19 cellular contexts compared by ENCODE assay signal in the genomic region with DNA sequence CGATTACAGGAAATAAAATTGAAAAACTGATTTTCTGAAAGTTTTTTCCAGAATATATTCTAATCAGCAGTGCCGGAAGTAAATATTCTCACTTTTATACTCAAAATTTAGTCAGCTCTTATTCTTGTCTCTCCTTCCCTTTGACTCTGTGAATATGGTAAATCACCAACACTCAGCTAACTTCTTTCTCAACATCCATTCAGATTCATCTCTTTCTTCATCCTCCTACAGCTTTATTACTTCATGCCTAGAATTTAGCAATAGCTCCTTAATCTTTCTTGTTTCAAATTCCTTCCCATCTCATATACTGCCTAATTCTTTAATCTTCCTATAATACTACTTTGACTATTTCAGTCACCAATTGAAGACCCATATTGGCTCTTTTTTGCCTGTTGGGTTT.
A peak's percentile ranks its signal among the peaks of the same experiment; 100 is the strongest.
DNase-seq lines count a peak whose midpoint lies in the region; ATAC-seq and TF ChIP-seq lines count a peak whose summit lies in the region.
"Had no signal": no experiment of that assay in that cellular context is flagged by ENCODE, and none has a peak within 500 bp of the region (broad histone marks: within the 10 kb centered on the region; RNA-seq: fewer than 3 reads in every experiment).

No MANE protein-coding gene starts in this region.

- no peaks in the 10 kb centered on the region for H3K9me1 ChIP-seq in IMR-90 (ENCODE audit: insufficient read depth, low read length)

- H4K91ac ChIP-seq in IMR-90 (ENCODE audit: insufficient read depth, low read depth, low read length) = no peak overlapping the region

- H3K79me1 ChIP-seq in IMR-90 (ENCODE audit: low read depth in 1 of 2, low read length in 2 of 2) = no peaks in the 10 kb centered on the region

- TF ChIP-seq CTCF in IMR-90 (conservative IDR thresholded peaks at IDR 0.05; ENCODE audit: low read depth, low read length) = no peak
- TF ChIP-seq CTCF in epithelial cell of esophagus (IDR thresholded peaks at IDR 0.05; ENCODE audit: insufficient read depth, low read depth, low read length, missing control alignments) = no peak
- no peak for TF ChIP-seq CTCF in gastroesophageal sphincter (IDR thresholded peaks at IDR 0.05)
- TF ChIP-seq CTCF in right lobe of liver (IDR thresholded peaks at IDR 0.05) = no peak

- H3K9ac ChIP-seq in IMR-90 (ENCODE audit: low read depth, low read length) = no peak overlapping the region

- in situ Hi-C loops in IMR-90 (cut with MboI; ENCODE audit: low sequenced_read_pairs) = no loop called here

- no peak overlapping the region for H2BK20ac ChIP-seq in IMR-90 (ENCODE audit: low read depth, low read length)

- ATAC-seq in IMR-90 (ENCODE audit: low read depth) (no peak), gastroesophageal sphincter (peak; percentile 51), right lobe of liver (no peak)
- ATAC-seq: PC-3 had no signal

- H3K4me3 ChIP-seq in ACC112 (ENCODE audit: low read depth, low read length) = no peak overlapping the region
- no peak overlapping the region for H3K4me3 ChIP-seq in IMR-90 (ENCODE audit: insufficient read depth, low read depth, low read length)
- H3K4me3 ChIP-seq in epithelial cell of esophagus (ENCODE audit: low read length) = no peak overlapping the region
- no peak overlapping the region for H3K4me3 ChIP-seq in gastroesophageal sphincter
- no peak overlapping the region for H3K4me3 ChIP-seq in right lobe of liver

- H2BK5ac ChIP-seq in IMR-90 (ENCODE audit: low read depth, low read length, poor library complexity, severe bottlenecking) = peak overlapping the region; percentile 92

- POLR2A ChIA-PET in IMR-90 (lab: Charles Lee; ENCODE audit: unreplicated experiment) = no interaction called here

- H2AFZ ChIP-seq in ACC112 (ENCODE audit: low read length, unreplicated experiment) (no peak overlapping the region), IMR-90 (replicated peaks; ENCODE audit: low read length, poor library complexity) (no peak overlapping the region)

- H3K9me3 ChIP-seq in IMR-90 (ENCODE audit: control insufficient read depth, insufficient read depth, low read length) (no peaks in the 10 kb centered on the region), gastroesophageal sphincter (no peaks in the 10 kb centered on the region), right lobe of liver (no peaks in the 10 kb centered on the region)

- H2BK120ac ChIP-seq in IMR-90 (ENCODE audit: low read depth, low read length) = no peak overlapping the region

- H2AK9ac ChIP-seq in IMR-90 (replicated peaks; ENCODE audit: low read depth, low read length, poor library complexity) = no peak overlapping the region

- no peak overlapping the region for H3K56ac ChIP-seq in IMR-90 (ENCODE audit: extremely low read depth, insufficient read depth, low read length)

- TF ChIP-seq EP300 in gastroesophageal sphincter (IDR thresholded peaks at IDR 0.05) = no peak

- intact Hi-C loops in IMR-90 (cut with micrococcal nuclease) = loop anchor here (5.0 kb wide), 2 partner anchors 131 to 356 kb away; partner anchors contain the start of genes DTWD1 and FAM227B
- intact Hi-C loops in right lobe of liver (cut with DNase I) = no loop called here

- CTCF ChIA-PET in IMR-90 (lab: Yijun Ruan, JAX) = no interaction called here

- H4K20me1 ChIP-seq in IMR-90 (ENCODE audit: insufficient read depth, low read length) = no peaks in the 10 kb centered on the region

- TF ChIP-seq RAD21 in IMR-90 (IDR thresholded peaks at IDR 0.05; ENCODE audit: low read length) = no peak

- no peaks in the 10 kb centered on the region for H3K79me2 ChIP-seq in ACC112 (ENCODE audit: control insufficient read depth, insufficient read depth, low read length, unreplicated experiment)

- peak overlapping the region; percentile 95 for H3K18ac ChIP-seq in IMR-90 (ENCODE audit: low read depth, low read length)

- DNase-seq in IMR-90 = peak; percentile 38
- peak; percentile 39 for DNase-seq in epithelial cell of esophagus (ENCODE audit: low read depth)
- DNase-seq in activated gamma-delta T cell (lab: John Stamatoyannopoulos, UW) = no peak
- no peak for DNase-seq in NCI-H2029 (lab: John Stamatoyannopoulos, UW)
- no peak for DNase-seq in right lobe of liver
- DNase-seq in activated naive CD4-positive, alpha-beta T cell treated with Interleukin-2 at 50 U/mL for 16 hours = no peak
- DNase-seq: GDM1, HCEC 1CT, Karpas-422, MM.1S, NCI-H1417, NCI-H1930, NCI-H2171 treated with DMSO at 0.1 percent for 48 hours, NCI-H774, PC-3 had no signal

- no peak overlapping the region for H2AK5ac ChIP-seq in IMR-90 (ENCODE audit: low read depth, low read length)

- H3K27ac ChIP-seq in ACC112 (ENCODE audit: low read depth, low read length) (peak overlapping the region; percentile 52), IMR-90 (ENCODE audit: insufficient read depth, low read length) (peak overlapping the region; percentile 47; the same call in 1 of the 2 replicates), gastroesophageal sphincter (no peak overlapping the region), right lobe of liver (no peak overlapping the region)
- H3K27ac ChIP-seq: C4-2B, RWPE1 had no signal

- peaks cover 41% of the 10 kb centered on the region for H3K4me1 ChIP-seq in ACC112 (ENCODE audit: control insufficient read depth, insufficient read depth, low read length, unreplicated experiment)
- H3K4me1 ChIP-seq in IMR-90 (ENCODE audit: control insufficient read depth, insufficient read depth, low read length) = peaks cover 6% of the 10 kb centered on the region
- H3K4me1 ChIP-seq in gastroesophageal sphincter = peaks cover 0 to 7% (median 3%) of the 10 kb centered on the region in 3 donors
- no peaks in the 10 kb centered on the region for H3K4me1 ChIP-seq in right lobe of liver

- peak overlapping the region in 1 of 2 experiments; percentile 11; a peak in 1 of 4 replicates for H4K8ac ChIP-seq in IMR-90 (ENCODE audit: low read depth in 2 of 2, low read length in 2 of 2)

- dilution Hi-C loops in IMR-90 (cut with HindIII; ENCODE audit: low sequenced_read_pairs, unreplicated experiment) = no loop called here

- H3K14ac ChIP-seq in IMR-90 (replicated peaks; ENCODE audit: low read depth, low read length) = no peak overlapping the region

- no peak overlapping the region for H3K4me2 ChIP-seq in IMR-90 (ENCODE audit: low read depth, low read length)

- no peak overlapping the region for H3K23ac ChIP-seq in IMR-90 (ENCODE audit: low read depth, low read length)

- no peaks in the 10 kb centered on the region for H3K36me3 ChIP-seq in ACC112 (ENCODE audit: insufficient read depth, low read length)
- H3K36me3 ChIP-seq in IMR-90 (ENCODE audit: control insufficient read depth, insufficient read depth, low read length) = peaks cover 4% of the 10 kb centered on the region; the same call in 1 of the 2 replicates
- H3K36me3 ChIP-seq in gastroesophageal sphincter = no peaks in the 10 kb centered on the region
- H3K36me3 ChIP-seq in right lobe of liver = no peaks in the 10 kb centered on the region

- H2BK15ac ChIP-seq in IMR-90 (ENCODE audit: low read depth, low read length) = no peak overlapping the region; the same call in 2 of the 3 replicates

- peak overlapping the region; percentile 81; the same call in 1 of the 2 replicates for H4K5ac ChIP-seq in IMR-90 (ENCODE audit: low read depth, low read length)

- H3K4ac ChIP-seq in IMR-90 (ENCODE audit: low read depth, low read length) = no peak overlapping the region

- H3K27me3 ChIP-seq in ACC112 (ENCODE audit: insufficient read depth, low read length) (no peaks in the 10 kb centered on the region), IMR-90 (ENCODE audit: control insufficient read depth, insufficient read depth, low read length) (no peaks in the 10 kb centered on the region), gastroesophageal sphincter (no peaks in the 10 kb centered on the region), right lobe of liver (no peaks in the 10 kb centered on the region)

- 100% methylated on average over 1 of the region's 2 CpGs; no CpG with 5 or more reads in 1 of the 2 experiments for WGBS in IMR-90 (ENCODE audit: extremely low coverage in 2 of 2, insufficient read length in 1 of 2), 2 experiments
- WGBS in gastroesophageal sphincter (ENCODE audit: low coverage in 1 of 2), 2 donors = 85 to 100% methylated on average over 2 of the region's 2 CpGs
- 17% methylated on average over 2 of the region's 2 CpGs for WGBS in right lobe of liver (ENCODE audit: insufficient coverage, low coverage, low lambda C conversion rate, missing lambda C conversion rate)

- TF ChIP-seq POLR2A in IMR-90 (IDR thresholded peaks at IDR 0.05; ENCODE audit: low read depth, low read length) (no peak), gastroesophageal sphincter (IDR thresholded peaks at IDR 0.05) (no peak), right lobe of liver (IDR thresholded peaks at IDR 0.05) (no peak)

- BruUV-seq in IMR-90 (replicated peaks; lab: Mats Ljungman, UMichigan) = no TSS peak

TF ChIP-seq in IMR-90, 13 proteins besides CTCF, POLR2A, EP300 and RAD21:
- TF ChIP-seq CEBPB (IDR thresholded peaks at IDR 0.05; ENCODE audit: low read depth, low read length) (peak; percentile 70), SMC3 (IDR thresholded peaks at IDR 0.05; ENCODE audit: low read depth, low read length) (no peak)

Comparison
In these comparisons a context has a peak if more than half of its experiments do, and no peak if none do; other contexts are left out.
1. H3K27ac ChIP-seq: peak in ACC112 (single experiment) and IMR-90 (single experiment); none in gastroesophageal sphincter (0 of 4) and right lobe of liver (0 of 3).
2. DNase-seq: peak in IMR-90 (single experiment) and epithelial cell of esophagus (single experiment); none in activated gamma-delta T cell (single experiment), NCI-H2029 (single experiment), right lobe of liver (0 of 3) and activated naive CD4-positive, alpha-beta T cell treated with Interleukin-2 at 50 U/mL for 16 hours (single experiment).